ENCODE assay signal across 28 cellular contexts in genomic region chr13:99133230-99133629, GRCh38.
"Had no signal": no experiment of that assay in that cellular context is flagged by ENCODE, and none has a peak within 500 bp of the region (broad histone marks: within the 10 kb centered on the region; RNA-seq: fewer than 3 reads in every experiment).

No MANE protein-coding gene starts in this region.

- H3K36me3 Mint-ChIP-seq: activated naive CD8-positive, alpha-beta T cell; natural killer cell treated with Interleukin-12 subunit alpha and Interleukin-12 subunit beta and Interleukin-15 and Interleukin-18, amount 100 ng/mL, for 72 hours; WTC11 had no signal

- DNase-seq: activated CD4-positive, alpha-beta memory T cell treated with anti-CD3 and anti-CD28 coated beads, Interleukin-2, amount 10 ng/mL, durations not matched to agents 7 days and 5 days; activated CD4-positive, alpha-beta T cell treated with anti-CD3 and anti-CD28 coated beads for 1 hour; activated CD4-positive, alpha-beta T cell treated with anti-CD3 and anti-CD28 coated beads, Interleukin-2, amount 10 ng/mL, durations not matched to agents 7 days and 5 days; activated CD8-positive, alpha-beta memory T cell treated with anti-CD3 and anti-CD28 coated beads, Interleukin-2, amount 50 U/mL, for 48 hours; activated T-cell treated with anti-CD3 and anti-CD28 coated beads, Interleukin-2, amount 50 U/mL, for 24 hours; anterior cingulate cortex; cerebellar nuclear complex; cortex of kidney; foreskin keratinocyte; kidney glomerular epithelial cell; left lung; mesendoderm; psoas muscle; spleen; stimulated activated naive CD8-positive, alpha-beta T cell treated with anti-CD3 and anti-CD28 coated beads, Interleukin-15, Interleukin-2, amounts not matched to agents 100 U/mL and 50 U/mL, for 24 hours; SW 1271; T-helper 17 cell; T1000; testis; transverse colon had no signal

- H3K79me2 ChIP-seq: parathyroid adenoma had no signal

- H3K9me3 Mint-ChIP-seq: activated CD4-positive, alpha-beta memory T cell treated with anti-CD3 and anti-CD28 coated beads, Interleukin-2, amount 10 ng/mL, durations not matched to agents 7 days and 5 days; activated CD4-positive, alpha-beta T cell treated with anti-CD3 and anti-CD28 coated beads, Interleukin-2, amount 10 ng/mL, durations not matched to agents 7 days and 5 days; activated T-cell treated with anti-CD3 and anti-CD28 coated beads, Interleukin-2, amount 50 U/mL, for 24 hours; endodermal cell; natural killer cell treated with Interleukin-12 subunit alpha and Interleukin-12 subunit beta and Interleukin-15 and Interleukin-18, amount 100 ng/mL, for 72 hours; WTC11 had no signal

- H3K27ac Mint-ChIP-seq: activated CD4-positive, alpha-beta memory T cell treated with anti-CD3 and anti-CD28 coated beads, Interleukin-2, amount 10 ng/mL, durations not matched to agents 7 days and 5 days; activated CD4-positive, alpha-beta T cell treated with anti-CD3 and anti-CD28 coated beads, Interleukin-2, amount 10 ng/mL, durations not matched to agents 7 days and 5 days; activated naive CD8-positive, alpha-beta T cell; activated T-cell treated with anti-CD3 and anti-CD28 coated beads, Interleukin-2, amount 50 U/mL, for 24 hours; endodermal cell; natural killer cell treated with Interleukin-12 subunit alpha and Interleukin-12 subunit beta and Interleukin-15 and Interleukin-18, amount 100 ng/mL, for 72 hours; T-helper 17 cell; WTC11 had no signal

- H3K27ac ChIP-seq: foreskin keratinocyte, left lung, parathyroid adenoma, psoas muscle, right atrium auricular region, spleen, testis, transverse colon had no signal

- H2AFZ ChIP-seq: parathyroid adenoma had no signal

- H3K4me1 ChIP-seq: foreskin keratinocyte, left lung, parathyroid adenoma, psoas muscle, right atrium auricular region, spleen, testis, transverse colon had no signal

- H3K9ac ChIP-seq: parathyroid adenoma had no signal

- H3K9me3 ChIP-seq: left lung, psoas muscle, right atrium auricular region, spleen, testis, transverse colon had no signal

- H3K4me3 Mint-ChIP-seq: activated CD4-positive, alpha-beta memory T cell treated with anti-CD3 and anti-CD28 coated beads, Interleukin-2, amount 10 ng/mL, durations not matched to agents 7 days and 5 days; activated CD4-positive, alpha-beta T cell treated with anti-CD3 and anti-CD28 coated beads, Interleukin-2, amount 10 ng/mL, durations not matched to agents 7 days and 5 days; activated naive CD8-positive, alpha-beta T cell; activated T-cell treated with anti-CD3 and anti-CD28 coated beads, Interleukin-2, amount 50 U/mL, for 24 hours; endodermal cell; natural killer cell treated with Interleukin-12 subunit alpha and Interleukin-12 subunit beta and Interleukin-15 and Interleukin-18, amount 100 ng/mL, for 72 hours; T-helper 17 cell; WTC11 had no signal

- H3K27me3 ChIP-seq: foreskin keratinocyte, right atrium auricular region, testis, transverse colon had no signal

- H3K36me3 ChIP-seq: left lung, right atrium auricular region, spleen, transverse colon had no signal

- ATAC-seq: esophagus mucosa; foreskin keratinocyte; left lung; natural killer cell treated with Interleukin-12 subunit alpha and Interleukin-12 subunit beta and Interleukin-15 and Interleukin-18, amount 100 ng/mL, for 72 hours; psoas muscle; stimulated activated naive CD8-positive, alpha-beta T cell treated with anti-CD3 and anti-CD28 coated beads, Interleukin-15, Interleukin-2, amounts not matched to agents 100 U/mL and 50 U/mL, for 24 hours; T-helper 17 cell; WTC11 had no signal

- H3K4me1 Mint-ChIP-seq: activated CD4-positive, alpha-beta memory T cell treated with anti-CD3 and anti-CD28 coated beads, Interleukin-2, amount 10 ng/mL, durations not matched to agents 7 days and 5 days; activated CD4-positive, alpha-beta T cell treated with anti-CD3 and anti-CD28 coated beads, Interleukin-2, amount 10 ng/mL, durations not matched to agents 7 days and 5 days had no signal

- H3K27me3 Mint-ChIP-seq: activated CD4-positive, alpha-beta memory T cell treated with anti-CD3 and anti-CD28 coated beads, Interleukin-2, amount 10 ng/mL, durations not matched to agents 7 days and 5 days; activated naive CD8-positive, alpha-beta T cell; activated T-cell treated with anti-CD3 and anti-CD28 coated beads, Interleukin-2, amount 50 U/mL, for 24 hours; T-helper 17 cell had no signal

- H3K4me3 ChIP-seq: left lung, lung, psoas muscle, right atrium auricular region, spleen, testis, transverse colon had no signal
